ENCODE assay signal across 14 cellular contexts in the genomic region with DNA sequence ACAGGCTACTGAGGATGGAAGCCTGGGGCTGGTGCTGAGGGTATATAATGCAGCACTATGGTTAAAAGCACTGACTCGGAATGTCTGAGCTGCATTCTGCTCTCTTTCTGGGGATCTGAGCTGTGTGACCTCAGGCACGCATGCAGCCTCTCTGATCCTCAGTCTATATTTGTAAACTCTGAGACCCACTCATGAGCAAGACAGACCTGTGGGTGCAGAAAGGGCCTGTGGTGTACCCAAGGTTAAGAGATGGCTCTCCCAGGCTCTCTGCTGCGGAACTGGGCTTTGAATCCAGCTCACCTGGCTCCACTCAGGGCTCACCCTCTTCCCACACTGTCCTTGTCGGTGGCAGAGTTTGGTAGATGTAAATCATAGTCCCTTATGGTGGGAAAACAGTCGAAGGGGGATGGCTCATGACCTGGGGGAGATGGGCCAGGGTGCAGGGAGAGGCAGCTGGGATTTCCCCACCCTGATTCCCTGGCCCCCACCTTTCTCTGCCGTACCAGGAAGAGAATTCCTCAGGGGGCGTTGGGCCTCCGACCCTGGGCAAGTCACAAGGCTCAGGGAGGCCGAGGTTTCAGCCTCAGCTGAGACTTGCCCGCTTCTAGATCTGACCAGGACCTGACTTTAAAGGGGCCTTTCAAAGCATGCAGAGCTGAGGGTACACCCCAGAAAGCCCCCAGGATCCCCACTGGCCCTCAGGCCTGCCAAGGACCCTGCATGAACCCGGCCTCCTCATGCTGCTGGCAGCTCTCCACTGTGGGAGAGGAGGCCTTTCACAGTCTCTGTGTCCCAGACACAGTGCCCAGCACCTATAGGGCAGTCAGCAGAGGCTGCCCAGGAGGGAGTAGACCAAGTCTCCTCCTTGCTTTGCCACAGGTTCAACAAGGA.
DNase-seq lines count a peak whose midpoint lies in the region; ATAC-seq, FAIRE-seq and TF ChIP-seq lines count a peak whose summit lies in the region.
"Had no signal": no experiment of that assay in that cellular context is flagged by ENCODE, and none has a peak within 500 bp of the region (broad histone marks: within the 10 kb centered on the region; RNA-seq: fewer than 3 reads in every experiment).

No MANE protein-coding gene starts in this region.

- H3K4me2 ChIP-seq in HepG2 (ENCODE audit: low read depth, low read length), result peak overlapping the region; percentile 29

- no peak for FAIRE-seq in HepG2 (lab: Jason Lieb, UNC)
- FAIRE-seq: astrocyte, colon had no signal

- 99% methylated on average over 7 of the region's 11 CpGs for WGBS in HepG2 (ENCODE audit: low lambda C conversion rate)

- no peaks in the 10 kb centered on the region for H3K4me1 Mint-ChIP-seq in activated T-helper 17 cell treated with anti-CD3 and anti-CD28 coated beads, Interleukin-2, amount 50 U/mL, for 72 hours
- H3K4me1 Mint-ChIP-seq: activated CD4-positive, alpha-beta T cell treated with anti-CD3 and anti-CD28 coated beads for 36 hours had no signal

- H3K4me3 ChIP-seq in HepG2 (replicated peaks in 1 of 3; ENCODE audit: insufficient read depth in 1 of 3, low read depth in 2 of 3, low read length in 3 of 3) (0 out of 6 replicates have a peak overlapping the region, but pooled peaks of 1 of the 3 experiments have one; percentile 1), brain microvascular endothelial cell (ENCODE audit: low read depth, low read length) (no peak overlapping the region)

- intact Hi-C loops in HepG2 (cut with micrococcal nuclease; ENCODE audit: unreplicated experiment), result no loop called here

- peaks cover 12 to 21% of the 10 kb centered on the region in 2 experiments; a peak in 3 of 5 replicates for H3K36me3 ChIP-seq in HepG2 (replicated peaks in 1 of 2; ENCODE audit: control insufficient read depth in 1 of 2, insufficient read depth in 2 of 2, low read length in 2 of 2)
- no peaks in the 10 kb centered on the region for H3K36me3 ChIP-seq in brain microvascular endothelial cell (replicated peaks)

- H3K9me3 Mint-ChIP-seq in activated T-helper 17 cell treated with anti-CD3 and anti-CD28 coated beads, Interleukin-2, amount 50 U/mL, for 72 hours, result no peaks in the 10 kb centered on the region

- no peaks in the 10 kb centered on the region for H3K36me3 Mint-ChIP-seq in activated T-helper 17 cell treated with anti-CD3 and anti-CD28 coated beads, Interleukin-2, amount 50 U/mL, for 72 hours (ENCODE audit: low read depth)

- peak; percentile 29 for DNase-seq in GM13976 (ENCODE audit: low spot score)
- DNase-seq in HepG2 (ENCODE audit: low spot score), result no peak
- no peak for DNase-seq in stimulated activated naive CD8-positive, alpha-beta T cell treated with anti-CD3 and anti-CD28 coated beads, Interleukin-15, Interleukin-2, amounts not matched to agents 100 U/mL and 50 U/mL, for 24 hours
- no peak for DNase-seq in brain microvascular endothelial cell
- no peak for DNase-seq in A172 (ENCODE audit: low spot score)
- no peak for DNase-seq in hypothalamus (lab: John Stamatoyannopoulos, UW)
- DNase-seq: activated CD4-positive, alpha-beta T cell treated with anti-CD3 and anti-CD28 coated beads for 36 hours; activated naive CD4-positive, alpha-beta T cell treated with anti-CD3 and anti-CD28 coated beads, Interleukin-2, amount 50 U/mL, for 16 hours; IMR-90; NCI-H187; NCI-H345 had no signal

- H3K9ac ChIP-seq in HepG2 (ENCODE audit: insufficient read depth, low read depth, low read length), result no peak overlapping the region

- H3K9me3 ChIP-seq in HepG2 (ENCODE audit: low read length), result no peaks in the 10 kb centered on the region

- H3K79me2 ChIP-seq in HepG2 (ENCODE audit: insufficient read depth, low read length), result no peaks in the 10 kb centered on the region

- TF ChIP-seq RAD21 in HepG2 (CRISPR knock-in tag; IDR thresholded peaks at IDR 0.05), result no peak

- H3K27ac ChIP-seq in HepG2 (ENCODE audit: extremely low read length, insufficient read depth, low read length) (peak overlapping the region; percentile 30), brain microvascular endothelial cell (no peak overlapping the region)

- CTCF ChIA-PET in HepG2 (lab: Yijun Ruan, JAX; ENCODE audit: low intra/inter-chr PET ratio, low total read pairs), result no interaction called here

- peaks cover under 1% of the 10 kb centered on the region for H3K27me3 Mint-ChIP-seq in activated T-helper 17 cell treated with anti-CD3 and anti-CD28 coated beads, Interleukin-2, amount 50 U/mL, for 72 hours
- H3K27me3 Mint-ChIP-seq: activated CD4-positive, alpha-beta T cell treated with anti-CD3 and anti-CD28 coated beads for 36 hours had no signal

- no peak overlapping the region for H3K4me3 Mint-ChIP-seq in activated T-helper 17 cell treated with anti-CD3 and anti-CD28 coated beads, Interleukin-2, amount 50 U/mL, for 72 hours
- H3K4me3 Mint-ChIP-seq: activated CD4-positive, alpha-beta T cell treated with anti-CD3 and anti-CD28 coated beads for 36 hours had no signal

- in situ Hi-C loops in GM13976 (cut with MboI; ENCODE audit: low sequenced_read_pairs, unreplicated experiment) (no loop called here), HepG2 (cut with HindIII; ENCODE audit: extremely low pct_ligation_motif_present, low pct_unique_long_range_greater_than_20kb) (no loop called here), brain microvascular endothelial cell (cut with HindIII; ENCODE audit: low pct_ligation_motif_present, low sequenced_read_pairs) (no loop called here)

- ATAC-seq in activated T-helper 17 cell treated with anti-CD3 and anti-CD28 coated beads, Interleukin-2, amount 50 U/mL, for 72 hours (replicated peaks), result peak; percentile 11
- ATAC-seq in HepG2, result peak; percentile 12
- peak; percentile 10 for ATAC-seq in stimulated activated naive CD8-positive, alpha-beta T cell treated with anti-CD3 and anti-CD28 coated beads, Interleukin-15, Interleukin-2, amounts not matched to agents 100 U/mL and 50 U/mL, for 24 hours
- ATAC-seq: activated CD4-positive, alpha-beta T cell treated with anti-CD3 and anti-CD28 coated beads for 36 hours had no signal

- TF ChIP-seq CTCF in GM13976 (IDR thresholded peaks at IDR 0.05; ENCODE audit: borderline replicate concordance, control extremely low read depth, extremely low read depth, insufficient read depth, missing control alignments), result no peak
- TF ChIP-seq CTCF in HepG2 (CRISPR knock-in tag; IDR thresholded peaks at IDR 0.05), result no peak
- TF ChIP-seq CTCF in brain microvascular endothelial cell (IDR thresholded peaks at IDR 0.05; ENCODE audit: low read depth, low read length, missing control alignments), result no peak

- BruUV-seq in HepG2 (replicated peaks; lab: Mats Ljungman, UMichigan), result no TSS peak

- TF ChIP-seq EP300 in HepG2 (IDR thresholded peaks at IDR 0.05; ENCODE audit: low read depth in 2 of 2, low read length in 2 of 2) (no peak), HepG2 (CRISPR knock-in tag; IDR thresholded peaks at IDR 0.05; ENCODE audit: borderline replicate concordance) (no peak)

- no peak overlapping the region for H2AFZ ChIP-seq in HepG2 (ENCODE audit: low read length)

- peaks cover 9% of the 10 kb centered on the region; the same call in 1 of the 2 replicates for H4K20me1 ChIP-seq in HepG2 (ENCODE audit: insufficient read depth, low read length)

- POLR2A ChIA-PET in HepG2 (lab: Yijun Ruan, JAX), result interaction anchor here (1.9 to 2.4 kb wide), 2 partner anchors 32 to 45 kb away, joined by 4 to 10 read pairs; no protein-coding TSS in a partner anchor

- no peak overlapping the region for H3K27ac Mint-ChIP-seq in activated T-helper 17 cell treated with anti-CD3 and anti-CD28 coated beads, Interleukin-2, amount 50 U/mL, for 72 hours
- H3K27ac Mint-ChIP-seq: activated CD4-positive, alpha-beta T cell treated with anti-CD3 and anti-CD28 coated beads for 36 hours had no signal

- no peaks in the 10 kb centered on the region for H3K27me3 ChIP-seq in HepG2 (ENCODE audit: control insufficient read depth in 1 of 2, insufficient read depth in 2 of 2, low read length in 2 of 2)
- no peaks in the 10 kb centered on the region for H3K27me3 ChIP-seq in brain microvascular endothelial cell (replicated peaks)

- no peak for TF ChIP-seq POLR2A in HepG2 (IDR thresholded peaks at IDR 0.05; ENCODE audit: insufficient read depth in 1 of 2, low read depth in 2 of 2, low read length in 2 of 2)

- H3K4me1 ChIP-seq in HepG2 (ENCODE audit: insufficient read depth, low read length), result peaks cover 48% of the 10 kb centered on the region

TF ChIP-seq in HepG2, 621 proteins besides CTCF, POLR2A, EP300 and RAD21 (continues in another document):
- TF ChIP-seq ZNF33A (CRISPR knock-in tag; IDR thresholded peaks at IDR 0.05; ENCODE audit: borderline replicate concordance), result no peak
- peak; percentile 59 for TF ChIP-seq AGO2 (optimal IDR thresholded peaks at IDR 0.05; ENCODE audit: low read depth, low read length)
- 0 out of 2 replicates have a peak, but pooled peaks have one; percentile 44 for TF ChIP-seq ZNF547 (CRISPR knock-in tag; IDR thresholded peaks at IDR 0.05)
- no peak for TF ChIP-seq ZKSCAN1 (IDR thresholded peaks at IDR 0.05; ENCODE audit: low read length)
- 0 out of 2 replicates have a peak, but pooled peaks have one; percentile 61 for TF ChIP-seq ZMYM3 (CRISPR knock-in tag; IDR thresholded peaks at IDR 0.05)
- TF ChIP-seq, protein P1, sequence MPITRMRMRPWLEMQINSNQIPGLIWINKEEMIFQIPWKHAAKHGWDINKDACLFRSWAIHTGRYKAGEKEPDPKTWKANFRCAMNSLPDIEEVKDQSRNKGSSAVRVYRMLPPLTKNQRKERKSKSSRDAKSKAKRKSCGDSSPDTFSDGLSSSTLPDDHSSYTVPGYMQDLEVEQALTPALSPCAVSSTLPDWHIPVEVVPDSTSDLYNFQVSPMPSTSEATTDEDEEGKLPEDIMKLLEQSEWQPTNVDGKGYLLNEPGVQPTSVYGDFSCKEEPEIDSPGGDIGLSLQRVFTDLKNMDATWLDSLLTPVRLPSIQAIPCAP (CRISPR knock-in tag; IDR thresholded peaks at IDR 0.05; ENCODE audit: low read depth), result no peak
- no peak for TF ChIP-seq NFE2L1 (CRISPR knock-in tag; IDR thresholded peaks at IDR 0.05; ENCODE audit: borderline replicate concordance)
- TF ChIP-seq, protein P2, sequence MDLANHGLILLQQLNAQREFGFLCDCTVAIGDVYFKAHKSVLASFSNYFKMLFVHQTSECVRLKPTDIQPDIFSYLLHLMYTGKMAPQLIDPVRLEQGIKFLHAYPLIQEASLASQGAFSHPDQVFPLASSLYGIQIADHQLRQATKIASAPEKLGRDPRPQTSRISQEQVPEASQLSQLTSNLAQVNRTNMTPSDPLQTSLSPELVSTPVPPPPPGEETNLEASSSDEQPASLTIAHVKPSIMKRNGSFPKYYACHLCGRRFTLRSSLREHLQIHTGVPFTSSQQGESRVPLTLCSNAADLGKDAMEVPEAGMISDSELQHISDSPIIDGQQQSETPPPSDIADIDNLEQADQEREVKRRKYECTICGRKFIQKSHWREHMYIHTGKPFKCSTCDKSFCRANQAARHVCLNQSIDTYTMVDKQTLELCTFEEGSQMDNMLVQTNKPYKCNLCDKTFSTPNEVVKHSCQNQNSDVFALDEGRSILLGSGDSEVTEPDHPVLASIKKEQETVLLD (CRISPR knock-in tag; IDR thresholded peaks at IDR 0.05; ENCODE audit: low read depth), result no peak
